Comparison of ENCODE assay signal across 22 cellular contexts in genomic region chr17:30360396-30360795, GRCh38. TPM values are rescaled to one million over a fixed set of nuclear protein-coding genes. Genes with fewer than 3 reads are reported as not detected.
DNase-seq lines count a peak whose midpoint lies in the region; ATAC-seq and TF ChIP-seq lines count a peak whose summit lies in the region.
"Had no signal": no experiment of that assay in that cellular context is flagged by ENCODE, and none has a peak within 500 bp of the region (broad histone marks: within the 10 kb centered on the region; RNA-seq: fewer than 3 reads in every experiment).

No MANE protein-coding gene starts in this region.

- no peaks in the 10 kb centered on the region for H4K20me1 ChIP-seq in neural progenitor cell (ENCODE audit: low read depth)

- WGBS in testis, 2 donors: 77 to 90% methylated on average over 4 of the region's 4 CpGs

- TF ChIP-seq POLR2A in NB4 (IDR thresholded peaks at IDR 0.05; ENCODE audit: extremely low read depth, insufficient read length) (no peak), testis (IDR thresholded peaks at IDR 0.05) (no peak)

- no peaks in the 10 kb centered on the region for H3K79me2 ChIP-seq in neural progenitor cell (ENCODE audit: low read depth)

- H3K4me3 ChIP-seq in NB4 (ENCODE audit: low read depth, low read length) (no peak overlapping the region), neutrophil (ENCODE audit: low read depth in 1 of 2, low read length in 1 of 2) (peak overlapping the region; percentile 27 to 41), testis (no peak overlapping the region), neural progenitor cell (no peak overlapping the region)

- H3K36me3 ChIP-seq in neutrophil (no peaks in the 10 kb centered on the region), testis (ENCODE audit: low read depth, missing control alignments) (no peaks in the 10 kb centered on the region), neural progenitor cell (no peaks in the 10 kb centered on the region)

- H3K4me3 Mint-ChIP-seq in neural progenitor cell: no peak overlapping the region
- H3K4me3 Mint-ChIP-seq: T-helper 2 cell treated with Interferon-gamma antibody and Interleukin-4, amounts not matched to agents 5 μg/mL and 100 μg/mL, for 36 hours had no signal

- no peaks in the 10 kb centered on the region for H3K36me3 Mint-ChIP-seq in neural progenitor cell

- H3K9ac ChIP-seq in neural progenitor cell: no peak overlapping the region

- no peaks in the 10 kb centered on the region for H3K9me3 ChIP-seq in neutrophil
- H3K9me3 ChIP-seq in testis: no peaks in the 10 kb centered on the region
- H3K9me3 ChIP-seq in neural progenitor cell (ENCODE audit: low read depth): no peaks in the 10 kb centered on the region

- intact Hi-C loops in testis (cut with DNase I; ENCODE audit: low total_unique reads): no loop called here

- H3K27ac Mint-ChIP-seq in neural progenitor cell: no peak overlapping the region
- H3K27ac Mint-ChIP-seq: T-helper 2 cell treated with Interferon-gamma antibody and Interleukin-4, amounts not matched to agents 5 μg/mL and 100 μg/mL, for 36 hours had no signal

- H3K27me3 Mint-ChIP-seq in neural progenitor cell (ENCODE audit: insufficient read depth, low read depth): no peaks in the 10 kb centered on the region

- in situ Hi-C loops in KBM-7 (cut with MboI; ENCODE audit: low pct_unique_long_range_greater_than_20kb, low sequenced_read_pairs): no loop called here

- H3K27me3 ChIP-seq in neutrophil: no peaks in the 10 kb centered on the region
- H3K27me3 ChIP-seq in testis: no peaks in the 10 kb centered on the region
- H3K27me3 ChIP-seq in neural progenitor cell: no peaks in the 10 kb centered on the region

- peaks cover 8% of the 10 kb centered on the region for H3K9me3 Mint-ChIP-seq in neural progenitor cell

- peaks cover 2% of the 10 kb centered on the region for H3K4me1 Mint-ChIP-seq in neural progenitor cell

- H3K27ac ChIP-seq in neutrophil (peak overlapping the region; percentile 89), testis (no peak overlapping the region), neural progenitor cell (no peak overlapping the region)
- H3K27ac ChIP-seq: C4-2B had no signal

- peaks cover 7% of the 10 kb centered on the region for H3F3A ChIP-seq in neural progenitor cell (ENCODE audit: low read depth)

- H3K4me1 ChIP-seq in neutrophil (ENCODE audit: control insufficient read depth in 1 of 2, insufficient read depth in 1 of 2, low read depth in 1 of 2, low read length in 1 of 2): peaks cover 62 to 66% of the 10 kb centered on the region in 2 experiments
- no peaks in the 10 kb centered on the region for H3K4me1 ChIP-seq in testis
- H3K4me1 ChIP-seq in neural progenitor cell: no peaks in the 10 kb centered on the region

- H3K4me2 ChIP-seq in neural progenitor cell: no peak overlapping the region

- TF ChIP-seq CTCF in NB4 (IDR thresholded peaks at IDR 0.05; ENCODE audit: low read depth, low read length) (no peak), neutrophil (IDR thresholded peaks at IDR 0.05) (no peak), testis (IDR thresholded peaks at IDR 0.05) (no peak), neural progenitor cell (IDR thresholded peaks at IDR 0.05) (no peak)

- DNase-seq in KBM-7 (peak; percentile 74), NB4 (ENCODE audit: low read depth) (peak; percentile 75), SIG-M5 treated with dmso at 0.1 percent for 504 hours (lab: John Stamatoyannopoulos, UW; ENCODE audit: unreplicated experiment) (peak; percentile 86), KG1 (lab: John Stamatoyannopoulos, UW) (no peak), testis (no peak), neural progenitor cell (ENCODE audit: low spot score) (no peak)
- DNase-seq: ACHN; COR-L47; DMS153; GDM1; NCI-H1105; NCI-H2081 treated with DMSO at 0.1 percent for 48 hours; NCI-H748 treated with DMSO at 0.1 percent for 48 hours; NK-92 treated with Interleukin-12 subunit alpha and Interleukin-12 subunit beta, amount 100 ng/mL, for 24 hours had no signal

- ATAC-seq in GM18907 (IDR thresholded peaks at IDR 0.05; ENCODE audit: unreplicated experiment): no peak

- H2AFZ ChIP-seq in neural progenitor cell (replicated peaks): no peak overlapping the region

RNA-seq across cellular contexts. Expression of gene CPD, which starts 18.3 kb away (rescaled TPM):
- total RNA-seq in testis (100 to 1,000 TPM; 134 to 194 TPM), neural progenitor cell (ENCODE audit: low replicate concordance) (66.1 and 70.8 TPM in 2 replicates)
- 108 TPM for polyA plus RNA-seq in testis (ENCODE audit: insufficient read depth, low read depth, low replicate concordance)

RNA-seq across cellular contexts. Expression of gene TMIGD1, which starts 26.5 kb away (rescaled TPM):
- not detected for total RNA-seq in testis
- polyA plus RNA-seq in testis (ENCODE audit: insufficient read depth, low read depth, low replicate concordance): not detected
- total RNA-seq in neural progenitor cell (ENCODE audit: low replicate concordance): not detected in 2 replicates
- total RNA-seq: Daoy, H1, NCI-H460, SK-MEL-5 had no signal
- polyA plus RNA-seq: H1 had no signal

Comparison
In these comparisons a context has a peak if more than half of its experiments do, and no peak if none do; other contexts are left out.
1. DNase-seq: peak in KBM-7 (single experiment), NB4 (single experiment) and SIG-M5 treated with dmso at 0.1 percent for 504 hours (single experiment); none in KG1 (single experiment), testis (single experiment) and neural progenitor cell (single experiment).
2. H3K4me3 ChIP-seq: peak in neutrophil (2 of 2); none in NB4 (single experiment), testis (0 of 2) and neural progenitor cell (single experiment).